ENCODE assay signal across 15 cellular contexts in the genomic region with DNA sequence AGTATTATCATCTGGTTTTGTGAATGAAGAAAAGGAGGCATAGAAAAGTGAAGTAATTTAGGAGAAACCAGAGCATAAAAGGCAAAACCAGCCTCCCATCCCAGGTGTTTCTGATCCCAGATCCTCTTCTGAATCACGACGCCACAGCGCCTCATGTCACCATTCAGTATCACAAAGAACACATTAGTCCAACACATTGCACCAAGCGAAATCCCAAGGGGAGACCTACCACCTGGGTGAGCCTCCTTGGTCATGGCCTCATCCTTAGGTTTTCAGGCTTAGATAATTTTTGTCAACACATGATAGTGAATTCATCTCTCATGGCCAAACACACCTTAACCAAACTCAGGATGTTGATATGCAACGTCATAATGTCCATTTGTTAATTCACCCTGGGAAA.
DNase-seq lines count a peak whose midpoint lies in the region; ATAC-seq and TF ChIP-seq lines count a peak whose summit lies in the region.
"Had no signal": no experiment of that assay in that cellular context is flagged by ENCODE, and none has a peak within 500 bp of the region (broad histone marks: within the 10 kb centered on the region; RNA-seq: fewer than 3 reads in every experiment).

No MANE protein-coding gene starts in this region.

- POLR2A ChIA-PET in MCF 10A (lab: Yijun Ruan, JAX), result interaction anchor here (0.8 kb wide), 1 partner anchor 10 kb away, joined by 3 read pairs; no protein-coding TSS in a partner anchor
- POLR2A ChIA-PET in WTC11 (lab: Charles Lee), result no interaction called here

- H3K4me3 Mint-ChIP-seq in MCF 10A (ENCODE audit: unreplicated experiment), result no peak overlapping the region
- H3K4me3 Mint-ChIP-seq in WTC11, result no peak overlapping the region
- H3K4me3 Mint-ChIP-seq: IgD-negative memory B cell had no signal

- ATAC-seq in WTC11, result no peak

- H2AFZ ChIP-seq in fibroblast of lung (ENCODE audit: low read length) (no peak overlapping the region), smooth muscle cell (ENCODE audit: low read depth) (no peak overlapping the region)

- no peak overlapping the region for H3K4me3 ChIP-seq in breast epithelium
- no peak overlapping the region for H3K4me3 ChIP-seq in fibroblast of lung (replicated peaks in 1 of 4; ENCODE audit: control extremely low read depth in 1 of 4, insufficient read depth in 1 of 4, low read depth in 3 of 4, low read length in 4 of 4)
- H3K4me3 ChIP-seq in smooth muscle cell, result no peak overlapping the region
- H3K4me3 ChIP-seq: BLaER1 treated with 17β-estradiol and CSF1 and Interleukin-3, amounts not matched to agents 10 nM and 100 nM had no signal

- TF ChIP-seq POLR2A in breast epithelium (IDR thresholded peaks at IDR 0.05), result no peak

- H3K27ac ChIP-seq in breast epithelium, result no peak overlapping the region
- peak overlapping the region; percentile 34 for H3K27ac ChIP-seq in fibroblast of lung (ENCODE audit: insufficient read depth, low read length)
- peak overlapping the region; percentile 72 for H3K27ac ChIP-seq in smooth muscle cell (ENCODE audit: low read depth)
- H3K27ac ChIP-seq: BLaER1 treated with 17β-estradiol and CSF1 and Interleukin-3, amounts not matched to agents 10 nM and 100 nM had no signal

- H3K36me3 Mint-ChIP-seq in MCF 10A (ENCODE audit: insufficient read depth, unreplicated experiment) (no peaks in the 10 kb centered on the region), WTC11 (peaks cover 39% of the 10 kb centered on the region)

- H3K9me3 Mint-ChIP-seq in MCF 10A (ENCODE audit: unreplicated experiment) (no peaks in the 10 kb centered on the region), WTC11 (no peaks in the 10 kb centered on the region)
- H3K9me3 Mint-ChIP-seq: IgD-negative memory B cell had no signal

- intact Hi-C loops in MCF 10A (cut with micrococcal nuclease) (no loop called here), breast epithelium (cut with DNase I; ENCODE audit: low total_unique reads) (no loop called here)

- CTCF ChIA-PET in MCF 10A (lab: Yijun Ruan, JAX) (interaction anchor here (0.6 to 1.0 kb wide), 2 partner anchors 20 to 994 kb away, joined by 4 read pairs; no protein-coding TSS in a partner anchor), WTC11 (lab: Charles Lee) (no interaction called here)

- H3K27me3 Mint-ChIP-seq in MCF 10A (ENCODE audit: insufficient read depth, unreplicated experiment), result no peaks in the 10 kb centered on the region
- H3K27me3 Mint-ChIP-seq in WTC11 (ENCODE audit: low read depth), result no peaks in the 10 kb centered on the region
- H3K27me3 Mint-ChIP-seq: IgD-negative memory B cell had no signal

- DNase-seq in MCF 10A (ENCODE audit: unreplicated experiment), result no peak
- no peak for DNase-seq in breast epithelium (ENCODE audit: low spot score in 2 of 2)
- DNase-seq in WTC11 (ENCODE audit: low spot score), result no peak
- DNase-seq in fibroblast of lung (ENCODE audit: low read depth in 2 of 2), result no peak
- no peak for DNase-seq in smooth muscle cell (lab: John Stamatoyannopoulos, UW; ENCODE audit: unreplicated experiment)
- no peak for DNase-seq in HuH-7.5 (ENCODE audit: low spot score)
- DNase-seq in KG1 (lab: John Stamatoyannopoulos, UW), result no peak
- DNase-seq in cortex of kidney (lab: John Stamatoyannopoulos, UW), result no peak
- DNase-seq: NCI-H1417, NCI-H1930, NCI-H526 treated with DMSO at 0.1 percent for 48 hours, OCI-M1, RPMI8226 had no signal

- BruUV-seq in MCF 10A (replicated peaks; lab: Mats Ljungman, UMichigan), result no TSS peak

- H3K4me1 ChIP-seq in breast epithelium (no peaks in the 10 kb centered on the region), fibroblast of lung (ENCODE audit: control insufficient read depth, extremely low read depth, insufficient read depth, low read length) (peaks cover 17% of the 10 kb centered on the region), smooth muscle cell (ENCODE audit: low read depth) (no peaks in the 10 kb centered on the region)
- H3K4me1 ChIP-seq: BLaER1 treated with 17β-estradiol and CSF1 and Interleukin-3, amounts not matched to agents 10 nM and 100 nM had no signal

- WGBS in smooth muscle cell (ENCODE audit: low lambda C conversion rate), result 98% methylated on average over 5 of the region's 5 CpGs

- H3K9me3 ChIP-seq in breast epithelium (no peaks in the 10 kb centered on the region), fibroblast of lung (ENCODE audit: control insufficient read depth, insufficient read depth, low read depth, low read length) (no peaks in the 10 kb centered on the region), smooth muscle cell (replicated peaks; ENCODE audit: low read depth) (no peaks in the 10 kb centered on the region)
- H3K9me3 ChIP-seq: BLaER1 treated with 17β-estradiol and CSF1 and Interleukin-3, amounts not matched to agents 10 nM and 100 nM had no signal

- H3K27me3 ChIP-seq in breast epithelium (no peaks in the 10 kb centered on the region), fibroblast of lung (ENCODE audit: control insufficient read depth, insufficient read depth, low read length) (no peaks in the 10 kb centered on the region), smooth muscle cell (ENCODE audit: low read depth) (no peaks in the 10 kb centered on the region)
- H3K27me3 ChIP-seq: BLaER1 treated with 17β-estradiol and CSF1 and Interleukin-3, amounts not matched to agents 10 nM and 100 nM had no signal

- H3K4me2 ChIP-seq in fibroblast of lung (ENCODE audit: extremely low read depth, insufficient read depth, low read length) (peak overlapping the region; percentile 79), smooth muscle cell (peak overlapping the region; percentile 72)
- H3K4me2 ChIP-seq: BLaER1 treated with 17β-estradiol and CSF1 and Interleukin-3, amounts not matched to agents 10 nM and 100 nM had no signal

- H3K36me3 ChIP-seq in breast epithelium (no peaks in the 10 kb centered on the region), fibroblast of lung (ENCODE audit: control insufficient read depth, insufficient read depth, low read length) (no peaks in the 10 kb centered on the region), smooth muscle cell (ENCODE audit: low read depth) (no peaks in the 10 kb centered on the region)

- H4K20me1 ChIP-seq in fibroblast of lung (ENCODE audit: control insufficient read depth, extremely low read depth, insufficient read depth, low read length) (no peaks in the 10 kb centered on the region), smooth muscle cell (ENCODE audit: low read depth) (no peaks in the 10 kb centered on the region)
- H4K20me1 ChIP-seq: BLaER1 treated with 17β-estradiol and CSF1 and Interleukin-3, amounts not matched to agents 10 nM and 100 nM had no signal

- TF ChIP-seq CTCF in MCF 10A (IDR thresholded peaks at IDR 0.05; ENCODE audit: unreplicated experiment) (no peak), breast epithelium (IDR thresholded peaks at IDR 0.05) (no peak), WTC11 (IDR thresholded peaks at IDR 0.05) (no peak), fibroblast of lung (conservative IDR thresholded peaks at IDR 0.05 in 1 of 2, IDR thresholded peaks at IDR 0.05 in 1 of 2; ENCODE audit: low read depth in 1 of 2, low read length in 2 of 2) (no peak), smooth muscle cell (IDR thresholded peaks at IDR 0.05; ENCODE audit: borderline replicate concordance, insufficient read depth, poor library complexity, severe bottlenecking) (no peak)

- H3F3A ChIP-seq in smooth muscle cell (ENCODE audit: low read depth), result peaks cover 4% of the 10 kb centered on the region

- H3K4me1 Mint-ChIP-seq in MCF 10A (ENCODE audit: insufficient read depth, unreplicated experiment), result peaks cover 21% of the 10 kb centered on the region
- peaks cover 18% of the 10 kb centered on the region for H3K4me1 Mint-ChIP-seq in WTC11
- H3K4me1 Mint-ChIP-seq: IgD-negative memory B cell had no signal

- peak overlapping the region; percentile 34 for H3K27ac Mint-ChIP-seq in MCF 10A (ENCODE audit: low read depth, unreplicated experiment)
- H3K27ac Mint-ChIP-seq in WTC11, result peak overlapping the region; percentile 39; the same call in 1 of the 2 replicates
- H3K27ac Mint-ChIP-seq: IgD-negative memory B cell had no signal

- H3K79me2 ChIP-seq in fibroblast of lung (ENCODE audit: control insufficient read depth, insufficient read depth, low read length) (no peaks in the 10 kb centered on the region), smooth muscle cell (ENCODE audit: low read depth) (no peaks in the 10 kb centered on the region)

- H3K9ac ChIP-seq in fibroblast of lung (ENCODE audit: insufficient read depth, low read length) (no peak overlapping the region), smooth muscle cell (ENCODE audit: low read depth) (no peak overlapping the region)
- H3K9ac ChIP-seq: BLaER1 treated with 17β-estradiol and CSF1 and Interleukin-3, amounts not matched to agents 10 nM and 100 nM had no signal

TF ChIP-seq in WTC11, 78 proteins besides CTCF, POLR2A, EP300 and RAD21 (continues in another document):
- no peak for TF ChIP-seq NR1H2 (CRISPR knock-in tag; IDR thresholded peaks at IDR 0.05)
- TF ChIP-seq CBFB (CRISPR knock-in tag; IDR thresholded peaks at IDR 0.05; ENCODE audit: low read depth), result no peak
- TF ChIP-seq FOXP1 (CRISPR knock-in tag; IDR thresholded peaks at IDR 0.05; ENCODE audit: borderline replicate concordance), result no peak
- no peak for TF ChIP-seq PREB (CRISPR knock-in tag; IDR thresholded peaks at IDR 0.05; ENCODE audit: borderline replicate concordance)
- TF ChIP-seq, protein P1, sequence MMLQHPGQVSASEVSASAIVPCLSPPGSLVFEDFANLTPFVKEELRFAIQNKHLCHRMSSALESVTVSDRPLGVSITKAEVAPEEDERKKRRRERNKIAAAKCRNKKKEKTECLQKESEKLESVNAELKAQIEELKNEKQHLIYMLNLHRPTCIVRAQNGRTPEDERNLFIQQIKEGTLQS (CRISPR knock-in tag; conservative IDR thresholded peaks at IDR 0.05), result no peak
- TF ChIP-seq SP1 (CRISPR knock-in tag; conservative IDR thresholded peaks at IDR 0.05), result no peak
- TF ChIP-seq ZNF416 (CRISPR knock-in tag; IDR thresholded peaks at IDR 0.05), result no peak

Comparison
In these comparisons a context has a peak if more than half of its experiments do, and no peak if none do; other contexts are left out.
1. H3K27ac ChIP-seq: peak in fibroblast of lung (single experiment) and smooth muscle cell (single experiment); none in breast epithelium (0 of 2).